Comparison of ENCODE assay signal across 1 cellular context in genomic region chr12:93676408-93677194, GRCh38.
TF ChIP-seq lines count a peak whose summit lies in the region.

No MANE protein-coding gene starts in this region.

TF ChIP-seq in HepG2, 621 proteins besides CTCF, POLR2A, EP300 and RAD21 (continued from another document):
- TF ChIP-seq SNAPC4 (CRISPR knock-in tag; IDR thresholded peaks at IDR 0.05) = peak; percentile 27; the same call in 1 of the 2 replicates
TF ChIP-seq in HepG2: peak in this region for 8.
